Comparison of ENCODE assay signal across 8 cellular contexts in the genomic region with DNA sequence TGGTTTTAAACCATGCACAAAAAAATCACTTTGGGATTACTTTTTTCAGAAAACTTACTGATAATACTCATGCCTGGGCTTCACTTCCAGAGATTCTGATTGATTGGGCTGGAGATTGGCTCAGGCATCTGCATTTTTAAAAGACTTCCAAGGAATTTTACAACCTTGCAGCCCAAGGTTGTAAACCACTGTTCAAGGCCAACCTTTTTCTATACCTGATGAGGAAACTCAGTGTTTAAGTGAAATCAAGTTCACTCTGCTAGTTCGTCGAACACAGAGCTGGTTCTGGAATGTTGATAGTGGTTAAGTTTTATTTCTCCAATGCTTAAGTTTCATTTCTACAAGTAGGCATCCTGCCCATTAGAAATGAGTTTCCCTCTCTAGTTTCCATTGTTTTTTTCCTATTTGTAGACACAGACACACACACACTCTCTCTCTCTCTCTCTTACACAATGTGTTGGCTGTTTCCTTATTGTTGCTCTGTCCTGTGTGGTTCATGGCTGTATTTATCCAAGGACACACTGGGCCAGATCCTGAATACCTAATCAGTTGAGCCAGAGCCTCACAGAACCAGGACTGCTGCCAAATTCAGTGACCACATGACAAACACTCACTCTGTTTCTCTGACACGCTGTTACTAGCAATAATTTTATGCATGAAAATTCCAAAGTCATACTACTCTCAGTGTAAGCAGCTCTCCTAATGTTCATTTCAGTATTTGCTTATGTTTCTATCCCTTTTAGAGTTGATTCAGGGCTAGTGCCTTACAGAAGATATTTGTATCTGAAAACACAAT. TPM values are rescaled to one million over a fixed set of nuclear protein-coding genes. Genes with fewer than 3 reads are reported as not detected.
DNase-seq lines count a peak whose midpoint lies in the region; ATAC-seq and TF ChIP-seq lines count a peak whose summit lies in the region.

No MANE protein-coding gene starts in this region.

- intact Hi-C loops in activated CD8-positive, alpha-beta T cell treated with anti-CD3 and anti-CD28 coated beads for 36 hours (cut with micrococcal nuclease) = no loop called here

- no peaks in the 10 kb centered on the region for H3K36me3 Mint-ChIP-seq in activated CD8-positive, alpha-beta T cell treated with anti-CD3 and anti-CD28 coated beads for 36 hours (ENCODE audit: low read depth)

- no peak overlapping the region for H3K27ac Mint-ChIP-seq in activated CD8-positive, alpha-beta T cell treated with anti-CD3 and anti-CD28 coated beads for 36 hours

- H3K4me3 Mint-ChIP-seq in activated CD8-positive, alpha-beta T cell treated with anti-CD3 and anti-CD28 coated beads for 36 hours = no peak overlapping the region

- H3K9me3 Mint-ChIP-seq in activated CD8-positive, alpha-beta T cell treated with anti-CD3 and anti-CD28 coated beads for 36 hours = no peaks in the 10 kb centered on the region

- no peak for TF ChIP-seq CTCF in brain microvascular endothelial cell (IDR thresholded peaks at IDR 0.05; ENCODE audit: low read depth, low read length, missing control alignments)
- no peak for TF ChIP-seq CTCF in activated CD8-positive, alpha-beta T cell treated with anti-CD3 and anti-CD28 coated beads for 36 hours (IDR thresholded peaks at IDR 0.05)

- no peaks in the 10 kb centered on the region for H3K27me3 ChIP-seq in brain microvascular endothelial cell (replicated peaks)

- peak; percentile 68 for DNase-seq in HS-5 (ENCODE audit: low read depth)
- DNase-seq in brain microvascular endothelial cell = peak; percentile 91
- DNase-seq in iris pigment epithelial cell (ENCODE audit: low read depth) = peak; percentile 93
- DNase-seq in substantia nigra (lab: John Stamatoyannopoulos, UW) = peak in 45 of 49 donors; percentile 26 to 96 (median 79)
- DNase-seq in activated CD8-positive, alpha-beta T cell treated with anti-CD3 and anti-CD28 coated beads for 36 hours = no peak
- no peak for DNase-seq in NCI-H1048 (lab: John Stamatoyannopoulos, UW)
- no peak for DNase-seq in ecto neural progenitor cell (ENCODE audit: low spot score)

- H3K36me3 ChIP-seq in brain microvascular endothelial cell (replicated peaks) = no peaks in the 10 kb centered on the region

- no peak overlapping the region for H3K4me3 ChIP-seq in brain microvascular endothelial cell (ENCODE audit: low read depth, low read length)

- H3K27me3 Mint-ChIP-seq in activated CD8-positive, alpha-beta T cell treated with anti-CD3 and anti-CD28 coated beads for 36 hours = peaks cover 8% of the 10 kb centered on the region

- in situ Hi-C loops in brain microvascular endothelial cell (cut with HindIII; ENCODE audit: low pct_ligation_motif_present, low sequenced_read_pairs) = no loop called here

- CTCF ChIA-PET in activated CD8-positive, alpha-beta T cell treated with anti-CD3 and anti-CD28 coated beads for 36 hours (lab: Charles Lee) = interaction anchor here (1.3 kb wide), 1 partner anchor 15 kb away, joined by 3 read pairs; no protein-coding TSS in a partner anchor

- H3K27ac ChIP-seq in brain microvascular endothelial cell = peak overlapping the region; percentile 11
- H3K27ac ChIP-seq in substantia nigra (ENCODE audit: low read depth, low read length, poor library complexity, severe bottlenecking) = peak overlapping the region; percentile 87

- POLR2A ChIA-PET in activated CD8-positive, alpha-beta T cell treated with anti-CD3 and anti-CD28 coated beads for 36 hours (lab: Charles Lee) = no interaction called here

- no peaks in the 10 kb centered on the region for H3K4me1 Mint-ChIP-seq in activated CD8-positive, alpha-beta T cell treated with anti-CD3 and anti-CD28 coated beads for 36 hours (ENCODE audit: low read depth)

- ATAC-seq in activated CD8-positive, alpha-beta T cell treated with anti-CD3 and anti-CD28 coated beads for 36 hours = no peak
- no peak for ATAC-seq in GM21390 (IDR thresholded peaks at IDR 0.05; ENCODE audit: unreplicated experiment)

RNA-seq across cellular contexts. Expression of gene IFIT1B, which starts 3.7 kb away (rescaled TPM):
- total RNA-seq in activated CD8-positive, alpha-beta T cell treated with anti-CD3 and anti-CD28 coated beads for 36 hours = not detected

RNA-seq across cellular contexts. Expression of gene IFIT1, which starts 18.3 kb away (rescaled TPM):
- 1 to 10 TPM; 6.1 to 6.3 TPM for total RNA-seq in activated CD8-positive, alpha-beta T cell treated with anti-CD3 and anti-CD28 coated beads for 36 hours

RNA-seq across cellular contexts. Expression of gene IFIT5, which starts 40.3 kb away (rescaled TPM):
- total RNA-seq in activated CD8-positive, alpha-beta T cell treated with anti-CD3 and anti-CD28 coated beads for 36 hours = 10 to 100 TPM; 11.7 to 12.6 TPM

RNA-seq across cellular contexts. Expression of gene IFIT3, which starts 46.3 kb away (rescaled TPM):
- total RNA-seq in activated CD8-positive, alpha-beta T cell treated with anti-CD3 and anti-CD28 coated beads for 36 hours = 10 to 100 TPM; 20.4 to 21.8 TPM

Comparison
In these comparisons a context has a peak if more than half of its experiments do, and no peak if none do; other contexts are left out.
1. DNase-seq: peak in HS-5 (single experiment), brain microvascular endothelial cell (single experiment), iris pigment epithelial cell (single experiment) and substantia nigra (45 of 49); none in activated CD8-positive, alpha-beta T cell treated with anti-CD3 and anti-CD28 coated beads for 36 hours (single experiment), NCI-H1048 (single experiment) and ecto neural progenitor cell (single experiment).